In genomic region chr9:128886211-128886826, GRCh38 we compare ENCODE assay signal across 1 cellular context.
TF ChIP-seq lines count a peak whose summit lies in the region.

No MANE protein-coding gene starts in this region.

TF ChIP-seq in K562, 482 proteins besides CTCF, POLR2A, EP300 and RAD21 (continued from another document):
- TF ChIP-seq MLLT1 (IDR thresholded peaks at IDR 0.05) (no peak), ELF2 (CRISPR knock-in tag; IDR thresholded peaks at IDR 0.05) (0 out of 2 replicates have a peak, but pooled peaks have one; percentile 30), ZNF274 (IDR thresholded peaks at IDR 0.05; ENCODE audit: borderline replicate concordance, low read depth, low read length) (no peak), RAD51 (IDR thresholded peaks at IDR 0.05; ENCODE audit: borderline replicate concordance, low read depth) (0 out of 2 replicates have a peak, but pooled peaks have one; percentile 11), SOX6 (IDR thresholded peaks at IDR 0.05) (peak; percentile 43; the same call in 1 of the 2 replicates), NR2C2 (CRISPR knock-in tag; IDR thresholded peaks at IDR 0.05) (no peak), NR2C2 (tag; IDR thresholded peaks at IDR 0.05) (no peak; the same call in 1 of the 2 replicates), PTRF (tag; IDR thresholded peaks at IDR 0.05) (no peak), L3MBTL2 (IDR thresholded peaks at IDR 0.05) (no peak), PRPF4 (IDR thresholded peaks at IDR 0.05; ENCODE audit: insufficient read depth, low read depth, low read length, poor library complexity, severe bottlenecking) (no peak), PHF20 (IDR thresholded peaks at IDR 0.05; ENCODE audit: partially characterized antibody) (no peak), PREB (CRISPR knock-in tag; IDR thresholded peaks at IDR 0.05) (no peak), GATA2 (CRISPR knock-in tag; IDR thresholded peaks at IDR 0.05) (peak; percentile 47; the same call in 1 of the 2 replicates), POLR2H (tag; IDR thresholded peaks at IDR 0.05; ENCODE audit: low read depth) (no peak), XRCC3 (IDR thresholded peaks at IDR 0.05) (no peak), ZBTB33 (CRISPR knock-in tag; IDR thresholded peaks at IDR 0.05) (0 out of 2 replicates have a peak, but pooled peaks have one; percentile 9), SPI1 (IDR thresholded peaks at IDR 0.05; ENCODE audit: borderline replicate concordance, low read depth, low read length) (no peak), ZNF197 (CRISPR knock-in tag; IDR thresholded peaks at IDR 0.05; ENCODE audit: low read depth) (no peak), LEF1 (IDR thresholded peaks at IDR 0.05) (no peak), ZSCAN29 (IDR thresholded peaks at IDR 0.05) (peak; percentile 73)
TF ChIP-seq in K562: peak in this region for 13.
